ENCODE assay signal across 1 cellular context in genomic region chr3:51500632-51501131, GRCh38.
TF ChIP-seq lines count a peak whose summit lies in the region.

No MANE protein-coding gene starts in this region.

TF ChIP-seq in IMR-90, 13 proteins besides CTCF, POLR2A, EP300 and RAD21:
- TF ChIP-seq MAFK (IDR thresholded peaks at IDR 0.05; ENCODE audit: low read depth, low read length) (no peak), SMC3 (IDR thresholded peaks at IDR 0.05; ENCODE audit: low read depth, low read length) (no peak), NFE2L2 (IDR thresholded peaks at IDR 0.05; ENCODE audit: low read depth, low read length) (no peak), MXI1 (IDR thresholded peaks at IDR 0.05; ENCODE audit: borderline replicate concordance, low read depth, low read length) (no peak), FOS (IDR thresholded peaks at IDR 0.05; ENCODE audit: low read depth, low read length) (no peak), RCOR1 (IDR thresholded peaks at IDR 0.05; ENCODE audit: insufficient replicate concordance, low read length) (no peak), ELK1 (IDR thresholded peaks at IDR 0.05; ENCODE audit: borderline replicate concordance, low read depth, low read length) (no peak), USF2 (IDR thresholded peaks at IDR 0.05; ENCODE audit: low read depth, low read length) (no peak), BHLHE40 (IDR thresholded peaks at IDR 0.05; ENCODE audit: low read depth, low read length) (no peak), CEBPB (IDR thresholded peaks at IDR 0.05; ENCODE audit: low read depth, low read length) (no peak), RFX5 (IDR thresholded peaks at IDR 0.05; ENCODE audit: low read depth, low read length) (no peak), MAZ (IDR thresholded peaks at IDR 0.05; ENCODE audit: borderline replicate concordance, low read depth, low read length) (no peak), CHD1 (IDR thresholded peaks at IDR 0.05; ENCODE audit: low read depth, low read length) (no peak)
TF ChIP-seq in IMR-90: peak in this region for 0.
